ENCODE assay signal across 10 cellular contexts in the genomic region with DNA sequence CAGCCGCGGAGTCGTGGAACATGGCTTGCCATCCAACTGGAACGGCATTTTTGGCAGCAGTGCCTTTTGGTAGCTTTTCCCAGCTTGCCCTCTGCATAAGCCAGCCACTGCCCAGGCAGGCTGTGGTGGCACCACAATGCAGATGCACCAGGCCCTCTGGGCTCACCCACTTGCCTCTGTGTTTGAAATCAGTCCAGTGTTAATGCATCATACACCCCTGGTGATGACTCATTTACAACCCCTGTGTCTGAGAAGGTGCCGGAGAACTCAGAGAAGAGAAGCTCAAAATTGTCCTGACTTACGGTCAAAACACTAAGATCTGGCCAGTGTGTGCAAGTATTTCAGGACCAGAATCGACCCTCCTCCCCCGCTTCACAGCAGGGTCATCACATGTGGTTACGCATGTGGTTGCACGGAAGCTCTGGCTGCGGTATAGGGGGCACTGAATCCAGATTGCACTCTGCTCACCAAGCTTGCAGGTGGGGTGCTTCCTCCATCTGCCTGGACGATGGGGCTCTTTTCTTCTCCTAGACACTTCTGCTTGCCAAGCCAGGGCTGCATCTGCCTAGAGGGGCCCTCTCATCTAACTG.
DNase-seq lines count a peak whose midpoint lies in the region; ATAC-seq, FAIRE-seq and TF ChIP-seq lines count a peak whose summit lies in the region.
"Had no signal": no experiment of that assay in that cellular context is flagged by ENCODE, and none has a peak within 500 bp of the region (broad histone marks: within the 10 kb centered on the region; RNA-seq: fewer than 3 reads in every experiment).

No MANE protein-coding gene starts in this region.

- H3K27ac Mint-ChIP-seq in activated CD4-positive, alpha-beta memory T cell treated with anti-CD3 and anti-CD28 coated beads, Interleukin-2, amount 10 ng/mL, durations not matched to agents 7 days and 5 days: no peak overlapping the region
- H3K27ac Mint-ChIP-seq: activated CD4-positive, alpha-beta T cell treated with anti-CD3 and anti-CD28 coated beads, Interleukin-2, amount 10 ng/mL, durations not matched to agents 24 days and 14 days had no signal

- DNase-seq in Daoy (ENCODE audit: low read depth) (peak; percentile 84), NCI-H69 (lab: John Stamatoyannopoulos, UW) (peak; percentile 28), kidney epithelial cell (ENCODE audit: low read depth) (peak; percentile 19), esophagus muscularis mucosa (ENCODE audit: extremely low spot score) (no peak), GM19239 (ENCODE audit: insufficient read length, low spot score) (no peak)
- DNase-seq in activated CD4-positive, alpha-beta memory T cell treated with anti-CD3 and anti-CD28 coated beads, Interleukin-2, amount 10 ng/mL, durations not matched to agents 7 days and 5 days: no peak
- DNase-seq in activated effector memory CD4-positive, alpha-beta T cell treated with Interleukin-2 at 50 U/mL for 16 hours: no peak
- DNase-seq: activated CD4-positive, alpha-beta T cell treated with anti-CD3 and anti-CD28 coated beads, Interleukin-2, amount 10 ng/mL, durations not matched to agents 24 days and 14 days had no signal

- H3K36me3 ChIP-seq in kidney epithelial cell (ENCODE audit: control insufficient read depth, insufficient read depth, low read length) (no peaks in the 10 kb centered on the region), esophagus muscularis mucosa (no peaks in the 10 kb centered on the region)

- H3K4me3 Mint-ChIP-seq in activated CD4-positive, alpha-beta memory T cell treated with anti-CD3 and anti-CD28 coated beads, Interleukin-2, amount 10 ng/mL, durations not matched to agents 7 days and 5 days: no peak overlapping the region
- H3K4me3 Mint-ChIP-seq: activated CD4-positive, alpha-beta T cell treated with anti-CD3 and anti-CD28 coated beads, Interleukin-2, amount 10 ng/mL, durations not matched to agents 24 days and 14 days; central memory CD8-positive, alpha-beta T cell had no signal

- TF ChIP-seq EP300 in esophagus muscularis mucosa (IDR thresholded peaks at IDR 0.05): no peak

- POLR2A ChIA-PET in activated CD4-positive, alpha-beta memory T cell treated with anti-CD3 and anti-CD28 coated beads, Interleukin-2, amount 10 ng/mL, durations not matched to agents 7 days and 5 days (lab: Charles Lee): no interaction called here

- peaks cover 0 to 16% (median 3%) of the 10 kb centered on the region in 4 donors for H3K4me1 ChIP-seq in esophagus muscularis mucosa

- H3K27me3 Mint-ChIP-seq in activated CD4-positive, alpha-beta memory T cell treated with anti-CD3 and anti-CD28 coated beads, Interleukin-2, amount 10 ng/mL, durations not matched to agents 7 days and 5 days: no peaks in the 10 kb centered on the region
- H3K27me3 Mint-ChIP-seq: central memory CD8-positive, alpha-beta T cell had no signal

- no peaks in the 10 kb centered on the region for H3K9me3 Mint-ChIP-seq in activated CD4-positive, alpha-beta memory T cell treated with anti-CD3 and anti-CD28 coated beads, Interleukin-2, amount 10 ng/mL, durations not matched to agents 7 days and 5 days
- H3K9me3 Mint-ChIP-seq: central memory CD8-positive, alpha-beta T cell had no signal

- ATAC-seq in GM21576 (IDR thresholded peaks at IDR 0.05; ENCODE audit: unreplicated experiment): peak; percentile 62

- FAIRE-seq in GM19239 (lab: Jason Lieb, UNC): no peak

- H3K4me3 ChIP-seq in kidney epithelial cell (ENCODE audit: low read depth, low read length) (no peak overlapping the region), esophagus muscularis mucosa (no peak overlapping the region)

- TF ChIP-seq POLR2A in esophagus muscularis mucosa (IDR thresholded peaks at IDR 0.05; ENCODE audit: low read depth): no peak

- no peak overlapping the region for H3K27ac ChIP-seq in esophagus muscularis mucosa (replicated peaks in 1 of 4)

- H3K27me3 ChIP-seq in kidney epithelial cell (ENCODE audit: control insufficient read depth, insufficient read depth, low read length) (no peaks in the 10 kb centered on the region), esophagus muscularis mucosa (no peaks in the 10 kb centered on the region)

- 75% methylated on average over 8 of the region's 12 CpGs for WGBS in esophagus muscularis mucosa

- no peaks in the 10 kb centered on the region for H3K36me3 Mint-ChIP-seq in activated CD4-positive, alpha-beta memory T cell treated with anti-CD3 and anti-CD28 coated beads, Interleukin-2, amount 10 ng/mL, durations not matched to agents 7 days and 5 days (ENCODE audit: low read depth)

- no peaks in the 10 kb centered on the region for H3K4me1 Mint-ChIP-seq in activated CD4-positive, alpha-beta memory T cell treated with anti-CD3 and anti-CD28 coated beads, Interleukin-2, amount 10 ng/mL, durations not matched to agents 7 days and 5 days
- H3K4me1 Mint-ChIP-seq: activated CD4-positive, alpha-beta T cell treated with anti-CD3 and anti-CD28 coated beads, Interleukin-2, amount 10 ng/mL, durations not matched to agents 24 days and 14 days had no signal

- no peak for TF ChIP-seq CTCF in kidney epithelial cell (IDR thresholded peaks at IDR 0.05; ENCODE audit: insufficient read depth, low read length, poor library complexity, severe bottlenecking)
- TF ChIP-seq CTCF in esophagus muscularis mucosa (IDR thresholded peaks at IDR 0.05): no peak

- CTCF ChIA-PET in activated CD4-positive, alpha-beta memory T cell treated with anti-CD3 and anti-CD28 coated beads, Interleukin-2, amount 10 ng/mL, durations not matched to agents 7 days and 5 days (lab: Charles Lee): no interaction called here

- H3K9me3 ChIP-seq in esophagus muscularis mucosa: peaks cover 0 to 7% (median 4%) of the 10 kb centered on the region in 4 donors

- intact Hi-C loops in esophagus muscularis mucosa (cut with DNase I): no loop called here

Comparison
In these comparisons a context has a peak if more than half of its experiments do, and no peak if none do; other contexts are left out.
1. DNase-seq: peak in Daoy (single experiment), NCI-H69 (single experiment) and kidney epithelial cell (single experiment); none in activated CD4-positive, alpha-beta memory T cell treated with anti-CD3 and anti-CD28 coated beads, Interleukin-2, amount 10 ng/mL, durations not matched to agents 7 days and 5 days (single experiment), esophagus muscularis mucosa (single experiment), activated effector memory CD4-positive, alpha-beta T cell treated with Interleukin-2 at 50 U/mL for 16 hours (single experiment) and GM19239 (single experiment).